In genomic region chr11:44606472-44606871, GRCh38 we compare ENCODE assay signal across 1 cellular context.
TF ChIP-seq lines count a peak whose summit lies in the region.

No MANE protein-coding gene starts in this region.

TF ChIP-seq in IMR-90, 13 proteins besides CTCF, POLR2A, EP300 and RAD21:
- no peak for TF ChIP-seq CEBPB (IDR thresholded peaks at IDR 0.05; ENCODE audit: low read depth, low read length)
- no peak for TF ChIP-seq MXI1 (IDR thresholded peaks at IDR 0.05; ENCODE audit: borderline replicate concordance, low read depth, low read length)
- TF ChIP-seq MAFK (IDR thresholded peaks at IDR 0.05; ENCODE audit: low read depth, low read length) = no peak
- no peak for TF ChIP-seq RCOR1 (IDR thresholded peaks at IDR 0.05; ENCODE audit: insufficient replicate concordance, low read length)
- TF ChIP-seq FOS (IDR thresholded peaks at IDR 0.05; ENCODE audit: low read depth, low read length) = no peak
- no peak for TF ChIP-seq SMC3 (IDR thresholded peaks at IDR 0.05; ENCODE audit: low read depth, low read length)
- TF ChIP-seq NFE2L2 (IDR thresholded peaks at IDR 0.05; ENCODE audit: low read depth, low read length) = no peak
- no peak for TF ChIP-seq CHD1 (IDR thresholded peaks at IDR 0.05; ENCODE audit: low read depth, low read length)
- no peak for TF ChIP-seq USF2 (IDR thresholded peaks at IDR 0.05; ENCODE audit: low read depth, low read length)
- TF ChIP-seq RFX5 (IDR thresholded peaks at IDR 0.05; ENCODE audit: low read depth, low read length) = no peak
- no peak for TF ChIP-seq ELK1 (IDR thresholded peaks at IDR 0.05; ENCODE audit: borderline replicate concordance, low read depth, low read length)
- no peak for TF ChIP-seq MAZ (IDR thresholded peaks at IDR 0.05; ENCODE audit: borderline replicate concordance, low read depth, low read length)
- no peak for TF ChIP-seq BHLHE40 (IDR thresholded peaks at IDR 0.05; ENCODE audit: low read depth, low read length)
